10 cellular contexts compared by ENCODE assay signal in genomic region chr14:95359974-95360826, GRCh38. TPM values are rescaled to one million over a fixed set of nuclear protein-coding genes. Genes with fewer than 3 reads are reported as not detected.
DNase-seq lines count a peak whose midpoint lies in the region; TF ChIP-seq lines count a peak whose summit lies in the region.
"Had no signal": no experiment of that assay in that cellular context is flagged by ENCODE, and none has a peak within 500 bp of the region (broad histone marks: within the 10 kb centered on the region; RNA-seq: fewer than 3 reads in every experiment).

No MANE protein-coding gene starts in this region.

- peaks cover under 1% of the 10 kb centered on the region for H3K4me1 Mint-ChIP-seq in chondrocyte (ENCODE audit: low read depth)

- H3K9me3 ChIP-seq in ES-I3 (ENCODE audit: control insufficient read depth, insufficient read depth, low read length) (no peaks in the 10 kb centered on the region), HAP-1 (no peaks in the 10 kb centered on the region), suprapubic skin (no peaks in the 10 kb centered on the region)

- no peaks in the 10 kb centered on the region for H3K27me3 ChIP-seq in HAP-1 (ENCODE audit: low read depth)
- peaks cover 15% of the 10 kb centered on the region for H3K27me3 ChIP-seq in suprapubic skin

- TF ChIP-seq POLR2A in suprapubic skin (IDR thresholded peaks at IDR 0.05) = no peak

- peaks cover 6% of the 10 kb centered on the region for H3K27me3 Mint-ChIP-seq in chondrocyte (ENCODE audit: low read depth)

- H3K4me3 ChIP-seq in HAP-1 = no peak overlapping the region
- H3K4me3 ChIP-seq in suprapubic skin = no peak overlapping the region

- TF ChIP-seq EP300 in suprapubic skin (IDR thresholded peaks at IDR 0.05) = no peak

- peak; percentile 29 for TF ChIP-seq CTCF in chondrocyte (IDR thresholded peaks at IDR 0.05)
- TF ChIP-seq CTCF in suprapubic skin (IDR thresholded peaks at IDR 0.05) = no peak

- no peak for DNase-seq in chondrocyte (ENCODE audit: low spot score)
- peak; percentile 62 for DNase-seq in iPS-NIHi11 (ENCODE audit: low spot score)
- DNase-seq in pons (ENCODE audit: low spot score) = peak; percentile 92
- DNase-seq in NCI-H1417 (lab: John Stamatoyannopoulos, UW) = no peak
- DNase-seq in DMS53 (lab: John Stamatoyannopoulos, UW) = no peak
- no peak for DNase-seq in HAP-1 (ENCODE audit: low spot score in 2 of 2)
- DNase-seq in suprapubic skin (ENCODE audit: low spot score in 2 of 2) = no peak
- DNase-seq: foreskin keratinocyte, NCI-H1694 treated with DMSO at 0.1 percent for 48 hours had no signal

- WGBS in suprapubic skin = 55% methylated on average over 17 of the region's 47 CpGs

- H3K36me3 ChIP-seq in ES-I3 (ENCODE audit: insufficient read depth, low read length) = no peaks in the 10 kb centered on the region
- H3K36me3 ChIP-seq in HAP-1 (replicated peaks) = no peaks in the 10 kb centered on the region
- no peaks in the 10 kb centered on the region for H3K36me3 ChIP-seq in suprapubic skin

- H3K27ac Mint-ChIP-seq in chondrocyte (ENCODE audit: unreplicated experiment) = no peak overlapping the region

- in situ Hi-C loops in HAP-1 (cut with MboI; ENCODE audit: low sequenced_read_pairs) = no loop called here

- no peak overlapping the region for H3K4me3 Mint-ChIP-seq in chondrocyte (ENCODE audit: unreplicated experiment)

- no peaks in the 10 kb centered on the region for H3K36me3 Mint-ChIP-seq in chondrocyte (ENCODE audit: low read depth)

- peak overlapping the region; percentile 40 for H3K9ac ChIP-seq in ES-I3 (ENCODE audit: low read depth, low read length)

- H3K4me1 ChIP-seq in ES-I3 (ENCODE audit: insufficient read depth, low read length) (peaks cover 13% of the 10 kb centered on the region; the same call in 1 of the 2 replicates), HAP-1 (no peaks in the 10 kb centered on the region), suprapubic skin (peaks cover 10% of the 10 kb centered on the region)
- H3K4me1 ChIP-seq: foreskin keratinocyte had no signal

- peaks cover 4% of the 10 kb centered on the region for H3K9me3 Mint-ChIP-seq in chondrocyte (ENCODE audit: low read depth)

- H3K27ac ChIP-seq in suprapubic skin = no peak overlapping the region
- H3K27ac ChIP-seq: foreskin keratinocyte had no signal

RNA-seq across cellular contexts. Expression of gene CLMN, which starts 40.5 kb away (rescaled TPM):
- 6.7 to 7.7 TPM (median 7.3 TPM) in 3 replicates for total RNA-seq in chondrocyte
- total RNA-seq in suprapubic skin = 10 to 100 TPM in 1 of 4 donors, 1 to 10 TPM in 3; 5.0 to 25.7 (median 7.0) TPM

Comparison
In these comparisons a context has a peak if more than half of its experiments do, and no peak if none do; other contexts are left out.
1. DNase-seq: peak in iPS-NIHi11 (single experiment) and pons (single experiment); none in chondrocyte (single experiment), NCI-H1417 (0 of 3), DMS53 (single experiment), HAP-1 (0 of 2) and suprapubic skin (0 of 2).